Comparison of ENCODE assay signal across 10 cellular contexts in the genomic region with DNA sequence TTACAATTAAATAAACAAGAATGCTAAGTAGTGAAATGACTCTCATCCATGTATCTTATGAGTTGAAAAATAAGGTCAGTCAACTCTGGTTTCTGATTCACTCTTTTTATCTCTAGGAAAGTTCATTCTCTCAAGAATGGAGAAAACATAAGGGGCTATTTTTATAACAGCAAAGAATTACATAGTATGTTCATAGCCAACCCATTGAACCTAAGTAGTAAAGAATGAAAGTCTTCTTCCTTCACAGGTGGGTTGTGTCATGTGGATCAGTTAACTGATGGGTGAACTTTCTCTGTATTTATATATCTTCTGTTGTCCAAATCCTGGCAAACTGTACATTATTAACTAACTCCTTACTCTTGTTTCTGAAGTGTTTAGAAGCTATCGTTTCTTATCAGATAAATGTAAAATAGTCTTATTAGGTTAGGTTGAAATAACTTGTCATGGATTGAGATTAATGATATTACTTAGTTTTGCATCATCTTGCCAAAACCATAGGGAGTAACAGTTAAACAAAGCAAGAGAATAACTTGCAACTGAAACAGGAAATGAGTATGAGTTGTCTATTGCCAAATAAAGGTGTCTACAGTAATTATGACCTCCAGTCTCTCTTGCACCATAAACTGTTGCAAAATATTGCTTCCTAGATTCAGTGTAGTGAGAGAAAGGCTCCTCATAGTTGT.
DNase-seq lines count a peak whose midpoint lies in the region; ATAC-seq and TF ChIP-seq lines count a peak whose summit lies in the region.
"Had no signal": no experiment of that assay in that cellular context is flagged by ENCODE, and none has a peak within 500 bp of the region (broad histone marks: within the 10 kb centered on the region; RNA-seq: fewer than 3 reads in every experiment).

No MANE protein-coding gene starts in this region.

- 0 out of 2 replicates have a peak overlapping the region, but pooled peaks have one; percentile 49 for H3K4me2 ChIP-seq in OCI-LY3 (ENCODE audit: low read length)

- H3K9me3 ChIP-seq in OCI-LY3 (ENCODE audit: insufficient read depth, low read length) (no peaks in the 10 kb centered on the region), transverse colon (no peaks in the 10 kb centered on the region), colonic mucosa (no peaks in the 10 kb centered on the region)

- H3K79me2 ChIP-seq in OCI-LY3 (ENCODE audit: low read length): no peaks in the 10 kb centered on the region

- H3K27me3 Mint-ChIP-seq in natural killer cell treated with Interleukin-12 subunit alpha and Interleukin-12 subunit beta and Interleukin-15 and Interleukin-18, amount 100 ng/mL, for 72 hours: no peaks in the 10 kb centered on the region
- H3K27me3 Mint-ChIP-seq in natural killer cell (ENCODE audit: low read depth in 2 of 2): no peaks in the 10 kb centered on the region
- H3K27me3 Mint-ChIP-seq: CD4-positive, CD25-positive, alpha-beta regulatory T cell had no signal

- H3K36me3 ChIP-seq in OCI-LY3 (replicated peaks; ENCODE audit: low read depth, low read length) (no peaks in the 10 kb centered on the region), transverse colon (no peaks in the 10 kb centered on the region), colonic mucosa (no peaks in the 10 kb centered on the region)

- intact Hi-C loops in natural killer cell (cut with micrococcal nuclease): no loop called here
- intact Hi-C loops in transverse colon (cut with DNase I; ENCODE audit: low total_unique reads): no loop called here
- intact Hi-C loops in colonic mucosa (cut with DNase I): no loop called here

- no peak for DNase-seq in natural killer cell treated with Interleukin-12 subunit alpha and Interleukin-12 subunit beta and Interleukin-15 and Interleukin-18, amount 100 ng/mL, for 72 hours (ENCODE audit: low spot score)
- DNase-seq in natural killer cell: no peak
- no peak for DNase-seq in transverse colon
- DNase-seq in colonic mucosa: no peak
- DNase-seq in putamen (ENCODE audit: low spot score): no peak
- DNase-seq in NCI-H1436 treated with DMSO at 0.1 percent for 48 hours (lab: John Stamatoyannopoulos, UW): no peak
- DNase-seq: CD4-positive, CD25-positive, alpha-beta regulatory T cell; nephron progenitor cell had no signal

- H3K4me3 Mint-ChIP-seq in natural killer cell treated with Interleukin-12 subunit alpha and Interleukin-12 subunit beta and Interleukin-15 and Interleukin-18, amount 100 ng/mL, for 72 hours: peak overlapping the region; percentile 58
- no peak overlapping the region for H3K4me3 Mint-ChIP-seq in natural killer cell
- H3K4me3 Mint-ChIP-seq: CD4-positive, CD25-positive, alpha-beta regulatory T cell; nephron progenitor cell had no signal

- in situ Hi-C loops in transverse colon (cut with MboI; ENCODE audit: low pct_ligation_motif_present in 1 of 4, low pct_unique_long_range_greater_than_20kb in 1 of 4, low sequenced_read_pairs in 3 of 4): no loop called here

- H3K9ac ChIP-seq in OCI-LY3 (ENCODE audit: low read length): no peak overlapping the region
- H3K9ac ChIP-seq in colonic mucosa (ENCODE audit: low read depth in 2 of 2, low read length in 2 of 2): no peak overlapping the region

- TF ChIP-seq CTCF in natural killer cell (IDR thresholded peaks at IDR 0.05): no peak
- TF ChIP-seq CTCF in OCI-LY3 (IDR thresholded peaks at IDR 0.05; ENCODE audit: low read depth, low read length): no peak
- TF ChIP-seq CTCF in transverse colon (IDR thresholded peaks at IDR 0.05): no peak
- no peak for TF ChIP-seq CTCF in colonic mucosa (IDR thresholded peaks at IDR 0.05)

- no peak overlapping the region for H3K4me3 ChIP-seq in OCI-LY3 (ENCODE audit: low read length)
- H3K4me3 ChIP-seq in transverse colon: no peak overlapping the region
- no peak overlapping the region for H3K4me3 ChIP-seq in colonic mucosa

- H3K9me3 Mint-ChIP-seq in natural killer cell treated with Interleukin-12 subunit alpha and Interleukin-12 subunit beta and Interleukin-15 and Interleukin-18, amount 100 ng/mL, for 72 hours: peaks cover 14% of the 10 kb centered on the region
- H3K9me3 Mint-ChIP-seq in natural killer cell: peaks cover 8 to 11% of the 10 kb centered on the region in 2 donors

- no peak overlapping the region for H2AFZ ChIP-seq in OCI-LY3 (ENCODE audit: low read depth, low read length)

- no peak for TF ChIP-seq POLR2A in transverse colon (IDR thresholded peaks at IDR 0.05)

- no peak for TF ChIP-seq EP300 in transverse colon (IDR thresholded peaks at IDR 0.05; ENCODE audit: low read depth)

- H3K27me3 ChIP-seq in OCI-LY3 (ENCODE audit: low read depth, low read length): no peaks in the 10 kb centered on the region
- H3K27me3 ChIP-seq in transverse colon: no peaks in the 10 kb centered on the region
- H3K27me3 ChIP-seq in colonic mucosa: no peaks in the 10 kb centered on the region

- H3K4me1 ChIP-seq in OCI-LY3 (ENCODE audit: low read length): peaks cover 23% of the 10 kb centered on the region
- H3K4me1 ChIP-seq in transverse colon: peaks cover 0 to 8% (median 4%) of the 10 kb centered on the region in 4 donors
- no peaks in the 10 kb centered on the region for H3K4me1 ChIP-seq in colonic mucosa

- peak overlapping the region; percentile 89 to 90 for H3K27ac Mint-ChIP-seq in natural killer cell treated with Interleukin-12 subunit alpha and Interleukin-12 subunit beta and Interleukin-15 and Interleukin-18, amount 100 ng/mL, for 72 hours
- no peak overlapping the region for H3K27ac Mint-ChIP-seq in natural killer cell
- H3K27ac Mint-ChIP-seq: CD4-positive, CD25-positive, alpha-beta regulatory T cell; nephron progenitor cell had no signal

- H4K20me1 ChIP-seq in OCI-LY3 (ENCODE audit: insufficient read depth, low read length): no peaks in the 10 kb centered on the region

- peak; percentile 83 to 85 for ATAC-seq in natural killer cell treated with Interleukin-12 subunit alpha and Interleukin-12 subunit beta and Interleukin-15 and Interleukin-18, amount 100 ng/mL, for 72 hours
- ATAC-seq in natural killer cell (no peak), HG03045 (IDR thresholded peaks at IDR 0.05; ENCODE audit: unreplicated experiment) (peak; percentile 66)

- H3K27ac ChIP-seq in OCI-LY3 (ENCODE audit: low read length) (peak overlapping the region; percentile 40; the same call in 1 of the 2 replicates), transverse colon (peak overlapping the region; percentile 12 to 34 (median 18)), colonic mucosa (no peak overlapping the region)

- peaks cover 48% of the 10 kb centered on the region for H3K36me3 Mint-ChIP-seq in natural killer cell treated with Interleukin-12 subunit alpha and Interleukin-12 subunit beta and Interleukin-15 and Interleukin-18, amount 100 ng/mL, for 72 hours
- peaks cover 8% of the 10 kb centered on the region for H3K36me3 Mint-ChIP-seq in natural killer cell
- H3K36me3 Mint-ChIP-seq: CD4-positive, CD25-positive, alpha-beta regulatory T cell had no signal

- WGBS in transverse colon (ENCODE audit: low coverage in 1 of 2), 2 donors: 0 to 10% methylated on average over 1 of the region's 1 CpG

- peaks cover 6 to 44% of the 10 kb centered on the region in 2 donors for H3K4me1 Mint-ChIP-seq in natural killer cell treated with Interleukin-12 subunit alpha and Interleukin-12 subunit beta and Interleukin-15 and Interleukin-18, amount 100 ng/mL, for 72 hours (ENCODE audit: low read depth in 2 of 2)
- no peaks in the 10 kb centered on the region for H3K4me1 Mint-ChIP-seq in natural killer cell
- H3K4me1 Mint-ChIP-seq: CD4-positive, CD25-positive, alpha-beta regulatory T cell had no signal

Comparison
In these comparisons a context has a peak if more than half of its experiments do, and no peak if none do; other contexts are left out.
1. ATAC-seq: peak in natural killer cell treated with Interleukin-12 subunit alpha and Interleukin-12 subunit beta and Interleukin-15 and Interleukin-18, amount 100 ng/mL, for 72 hours (2 of 2) and HG03045 (single experiment); none in natural killer cell (0 of 3).
2. H3K27ac Mint-ChIP-seq: peak in natural killer cell treated with Interleukin-12 subunit alpha and Interleukin-12 subunit beta and Interleukin-15 and Interleukin-18, amount 100 ng/mL, for 72 hours (2 of 2); none in natural killer cell (0 of 2).